ENCODE assay signal across 1 cellular context in the genomic region with DNA sequence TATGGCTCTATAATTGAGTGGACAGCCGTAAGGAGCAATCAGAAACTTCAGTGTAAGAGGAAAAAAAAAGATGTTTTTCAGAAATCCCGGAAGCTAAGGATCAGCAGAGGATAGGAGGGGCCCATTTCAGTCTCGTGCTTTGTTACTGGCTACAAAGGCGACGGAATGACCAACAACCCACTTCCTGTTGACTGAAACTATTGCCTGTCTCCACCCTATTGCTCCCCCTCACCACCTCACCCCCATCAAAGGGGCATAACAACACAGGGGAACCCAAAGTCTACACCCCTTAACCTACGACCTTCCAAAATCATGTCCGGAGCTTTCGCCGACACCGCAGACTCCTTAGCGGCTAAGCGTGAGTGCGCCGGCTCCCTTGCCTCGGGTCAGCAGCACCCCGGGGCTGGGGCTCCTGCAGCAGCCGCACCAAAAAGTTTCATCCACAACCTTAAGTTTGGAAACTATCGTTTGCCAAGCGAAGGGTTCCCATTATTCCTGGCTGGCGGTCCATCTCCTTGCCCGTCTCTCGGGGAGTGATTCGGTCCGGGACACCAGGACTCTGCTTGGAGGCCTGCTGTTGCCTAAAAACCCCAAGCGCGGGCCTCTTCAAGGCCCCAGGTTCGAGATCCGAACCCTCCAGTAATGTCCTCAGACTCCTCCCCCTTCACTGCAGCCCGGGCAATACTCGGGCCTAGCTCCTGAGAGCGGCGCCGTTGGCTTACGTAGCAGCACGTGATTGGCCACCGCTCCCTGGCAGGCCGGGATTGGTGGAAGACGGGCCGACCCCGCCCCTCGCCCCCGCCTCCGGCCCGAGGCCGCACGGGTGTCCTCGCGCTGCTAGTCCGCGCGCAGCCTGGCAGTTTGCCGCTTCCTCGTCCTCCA.
TF ChIP-seq lines count a peak whose summit lies in the region.

TSS of gene TPP2 (plus strand) at position 840 of the 882 bp plus-strand sequence. CDS start 53 bp downstream, outside the sequence.

TF ChIP-seq in HepG2, 621 proteins besides CTCF, POLR2A, EP300 and RAD21 (continued from another document and continues in another):
- no peak for TF ChIP-seq ZNF609 (CRISPR knock-in tag; IDR thresholded peaks at IDR 0.05; ENCODE audit: borderline replicate concordance)
- TF ChIP-seq ZSCAN22 (CRISPR knock-in tag; IDR thresholded peaks at IDR 0.05), result no peak
- TF ChIP-seq SP140L (CRISPR knock-in tag; IDR thresholded peaks at IDR 0.05; ENCODE audit: borderline replicate concordance), result no peak
- TF ChIP-seq, protein P1, sequence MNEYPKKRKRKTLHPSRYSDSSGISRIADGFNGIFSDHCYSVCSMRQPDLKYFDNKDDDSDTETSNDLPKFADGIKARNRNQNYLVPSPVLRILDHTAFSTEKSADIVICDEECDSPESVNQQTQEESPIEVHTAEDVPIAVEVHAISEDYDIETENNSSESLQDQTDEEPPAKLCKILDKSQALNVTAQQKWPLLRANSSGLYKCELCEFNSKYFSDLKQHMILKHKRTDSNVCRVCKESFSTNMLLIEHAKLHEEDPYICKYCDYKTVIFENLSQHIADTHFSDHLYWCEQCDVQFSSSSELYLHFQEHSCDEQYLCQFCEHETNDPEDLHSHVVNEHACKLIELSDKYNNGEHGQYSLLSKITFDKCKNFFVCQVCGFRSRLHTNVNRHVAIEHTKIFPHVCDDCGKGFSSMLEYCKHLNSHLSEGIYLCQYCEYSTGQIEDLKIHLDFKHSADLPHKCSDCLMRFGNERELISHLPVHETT (CRISPR knock-in tag; conservative IDR thresholded peaks at IDR 0.05), result no peak
- TF ChIP-seq CBX5 (CRISPR knock-in tag; IDR thresholded peaks at IDR 0.05; ENCODE audit: borderline replicate concordance), result no peak
- TF ChIP-seq ZKSCAN8 (CRISPR knock-in tag; IDR thresholded peaks at IDR 0.05; ENCODE audit: borderline replicate concordance), result no peak
- TF ChIP-seq MXD3 (CRISPR knock-in tag; IDR thresholded peaks at IDR 0.05), result no peak; the same call in 1 of the 2 replicates
- TF ChIP-seq ETV5 (CRISPR knock-in tag; IDR thresholded peaks at IDR 0.05; ENCODE audit: borderline replicate concordance), result peak; percentile 64
- no peak for TF ChIP-seq ZNF232 (CRISPR knock-in tag; IDR thresholded peaks at IDR 0.05; ENCODE audit: borderline replicate concordance)
- TF ChIP-seq ZNF616 (CRISPR knock-in tag; IDR thresholded peaks at IDR 0.05; ENCODE audit: low read depth), result no peak
- TF ChIP-seq DPF2 (CRISPR knock-in tag; IDR thresholded peaks at IDR 0.05; ENCODE audit: borderline replicate concordance, low read depth), result no peak; the same call in 1 of the 2 replicates
- TF ChIP-seq TARDBP (CRISPR knock-in tag; IDR thresholded peaks at IDR 0.05), result peak; percentile 43; the same call in 1 of the 2 replicates
- TF ChIP-seq ZNF282 (IDR thresholded peaks at IDR 0.05; ENCODE audit: partially characterized antibody), result no peak
- TF ChIP-seq ZNF468 (CRISPR knock-in tag; IDR thresholded peaks at IDR 0.05), result no peak
- TF ChIP-seq ZNF33B (CRISPR knock-in tag; IDR thresholded peaks at IDR 0.05), result no peak
- TF ChIP-seq ZNF83 (CRISPR knock-in tag; IDR thresholded peaks at IDR 0.05; ENCODE audit: borderline replicate concordance), result no peak
- TF ChIP-seq, protein P2, sequence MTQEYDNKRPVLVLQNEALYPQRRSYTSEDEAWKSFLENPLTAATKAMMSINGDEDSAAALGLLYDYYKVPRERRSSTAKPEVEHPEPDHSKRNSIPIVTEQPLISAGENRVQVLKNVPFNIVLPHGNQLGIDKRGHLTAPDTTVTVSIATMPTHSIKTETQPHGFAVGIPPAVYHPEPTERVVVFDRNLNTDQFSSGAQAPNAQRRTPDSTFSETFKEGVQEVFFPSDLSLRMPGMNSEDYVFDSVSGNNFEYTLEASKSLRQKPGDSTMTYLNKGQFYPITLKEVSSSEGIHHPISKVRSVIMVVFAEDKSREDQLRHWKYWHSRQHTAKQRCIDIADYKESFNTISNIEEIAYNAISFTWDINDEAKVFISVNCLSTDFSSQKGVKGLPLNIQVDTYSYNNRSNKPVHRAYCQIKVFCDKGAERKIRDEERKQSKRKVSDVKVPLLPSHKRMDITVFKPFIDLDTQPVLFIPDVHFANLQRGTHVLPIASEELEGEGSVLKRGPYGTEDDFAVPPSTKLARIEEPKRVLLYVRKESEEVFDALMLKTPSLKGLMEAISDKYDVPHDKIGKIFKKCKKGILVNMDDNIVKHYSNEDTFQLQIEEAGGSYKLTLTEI (CRISPR knock-in tag; conservative IDR thresholded peaks at IDR 0.05), result no peak
- TF ChIP-seq REPIN1 (CRISPR knock-in tag; IDR thresholded peaks at IDR 0.05; ENCODE audit: borderline replicate concordance, low read depth), result 0 out of 2 replicates have a peak, but pooled peaks have one; percentile 60
- TF ChIP-seq, protein P3, sequence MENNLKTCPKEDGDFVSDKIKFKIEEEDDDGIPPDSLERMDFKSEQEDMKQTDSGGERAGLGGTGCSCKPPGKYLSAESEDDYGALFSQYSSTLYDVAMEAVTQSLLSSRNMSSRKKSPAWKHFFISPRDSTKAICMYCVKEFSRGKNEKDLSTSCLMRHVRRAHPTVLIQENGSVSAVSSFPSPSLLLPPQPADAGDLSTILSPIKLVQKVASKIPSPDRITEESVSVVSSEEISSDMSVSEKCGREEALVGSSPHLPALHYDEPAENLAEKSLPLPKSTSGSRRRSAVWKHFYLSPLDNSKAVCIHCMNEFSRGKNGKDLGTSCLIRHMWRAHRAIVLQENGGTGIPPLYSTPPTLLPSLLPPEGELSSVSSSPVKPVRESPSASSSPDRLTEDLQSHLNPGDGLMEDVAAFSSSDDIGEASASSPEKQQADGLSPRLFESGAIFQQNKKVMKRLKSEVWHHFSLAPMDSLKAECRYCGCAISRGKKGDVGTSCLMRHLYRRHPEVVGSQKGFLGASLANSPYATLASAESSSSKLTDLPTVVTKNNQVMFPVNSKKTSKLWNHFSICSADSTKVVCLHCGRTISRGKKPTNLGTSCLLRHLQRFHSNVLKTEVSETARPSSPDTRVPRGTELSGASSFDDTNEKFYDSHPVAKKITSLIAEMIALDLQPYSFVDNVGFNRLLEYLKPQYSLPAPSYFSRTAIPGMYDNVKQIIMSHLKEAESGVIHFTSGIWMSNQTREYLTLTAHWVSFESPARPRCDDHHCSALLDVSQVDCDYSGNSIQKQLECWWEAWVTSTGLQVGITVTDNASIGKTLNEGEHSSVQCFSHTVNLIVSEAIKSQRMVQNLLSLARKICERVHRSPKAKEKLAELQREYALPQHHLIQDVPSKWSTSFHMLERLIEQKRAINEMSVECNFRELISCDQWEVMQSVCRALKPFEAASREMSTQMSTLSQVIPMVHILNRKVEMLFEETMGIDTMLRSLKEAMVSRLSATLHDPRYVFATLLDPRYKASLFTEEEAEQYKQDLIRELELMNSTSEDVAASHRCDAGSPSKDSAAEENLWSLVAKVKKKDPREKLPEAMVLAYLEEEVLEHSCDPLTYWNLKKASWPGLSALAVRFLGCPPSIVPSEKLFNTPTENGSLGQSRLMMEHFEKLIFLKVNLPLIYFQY (CRISPR knock-in tag; IDR thresholded peaks at IDR 0.05; ENCODE audit: borderline replicate concordance), result no peak
- TF ChIP-seq, protein P4, sequence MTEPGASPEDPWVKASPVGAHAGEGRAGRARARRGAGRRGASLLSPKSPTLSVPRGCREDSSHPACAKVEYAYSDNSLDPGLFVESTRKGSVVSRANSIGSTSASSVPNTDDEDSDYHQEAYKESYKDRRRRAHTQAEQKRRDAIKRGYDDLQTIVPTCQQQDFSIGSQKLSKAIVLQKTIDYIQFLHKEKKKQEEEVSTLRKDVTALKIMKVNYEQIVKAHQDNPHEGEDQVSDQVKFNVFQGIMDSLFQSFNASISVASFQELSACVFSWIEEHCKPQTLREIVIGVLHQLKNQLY (CRISPR knock-in tag; IDR thresholded peaks at IDR 0.05), result no peak
- no peak for TF ChIP-seq TOPORS (CRISPR knock-in tag; IDR thresholded peaks at IDR 0.05)
- no peak for TF ChIP-seq ZFP36L1 (CRISPR knock-in tag; IDR thresholded peaks at IDR 0.05)
- TF ChIP-seq ONECUT2 (CRISPR knock-in tag; IDR thresholded peaks at IDR 0.05), result no peak
- TF ChIP-seq ELK4 (CRISPR knock-in tag; IDR thresholded peaks at IDR 0.05; ENCODE audit: borderline replicate concordance), result no peak
- TF ChIP-seq BCL3 (CRISPR knock-in tag; IDR thresholded peaks at IDR 0.05), result no peak; the same call in 1 of the 2 replicates
- no peak for TF ChIP-seq ATRX (CRISPR knock-in tag; IDR thresholded peaks at IDR 0.05; ENCODE audit: borderline replicate concordance)
- TF ChIP-seq MXD1 (CRISPR knock-in tag; IDR thresholded peaks at IDR 0.05), result peak; percentile 31; the same call in 1 of the 2 replicates
- TF ChIP-seq PCBP2 (optimal IDR thresholded peaks at IDR 0.05; ENCODE audit: low read depth, low read length, poor library complexity, severe bottlenecking), result no peak
- TF ChIP-seq ZNF619 (CRISPR knock-in tag; IDR thresholded peaks at IDR 0.05), result no peak
- TF ChIP-seq ZNF260 (CRISPR knock-in tag; IDR thresholded peaks at IDR 0.05; ENCODE audit: borderline replicate concordance, low read depth), result no peak
- peak; percentile 88; the same call in 1 of the 2 replicates for TF ChIP-seq ARNT2 (CRISPR knock-in tag; IDR thresholded peaks at IDR 0.05; ENCODE audit: low read depth)
- TF ChIP-seq RFX3 (CRISPR knock-in tag; IDR thresholded peaks at IDR 0.05), result no peak
- TF ChIP-seq, protein P5, sequence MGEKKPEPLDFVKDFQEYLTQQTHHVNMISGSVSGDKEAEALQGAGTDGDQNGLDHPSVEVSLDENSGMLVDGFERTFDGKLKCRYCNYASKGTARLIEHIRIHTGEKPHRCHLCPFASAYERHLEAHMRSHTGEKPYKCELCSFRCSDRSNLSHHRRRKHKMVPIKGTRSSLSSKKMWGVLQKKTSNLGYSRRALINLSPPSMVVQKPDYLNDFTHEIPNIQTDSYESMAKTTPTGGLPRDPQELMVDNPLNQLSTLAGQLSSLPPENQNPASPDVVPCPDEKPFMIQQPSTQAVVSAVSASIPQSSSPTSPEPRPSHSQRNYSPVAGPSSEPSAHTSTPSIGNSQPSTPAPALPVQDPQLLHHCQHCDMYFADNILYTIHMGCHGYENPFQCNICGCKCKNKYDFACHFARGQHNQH (CRISPR knock-in tag; IDR thresholded peaks at IDR 0.05), result 0 out of 2 replicates have a peak, but pooled peaks have one; percentile 16
- peak; percentile 99 for TF ChIP-seq ZFX (CRISPR knock-in tag; IDR thresholded peaks at IDR 0.05; ENCODE audit: low read depth)
- no peak for TF ChIP-seq ZNF205 (CRISPR knock-in tag; IDR thresholded peaks at IDR 0.05)
